Comparison of ENCODE assay signal across 25 cellular contexts in genomic region chr2:190867832-190868231, GRCh38. TPM values are rescaled to one million over a fixed set of nuclear protein-coding genes. Genes with fewer than 3 reads are reported as not detected.
DNase-seq lines count a peak whose midpoint lies in the region; ATAC-seq and TF ChIP-seq lines count a peak whose summit lies in the region.
"Had no signal": no experiment of that assay in that cellular context is flagged by ENCODE, and none has a peak within 500 bp of the region (broad histone marks: within the 10 kb centered on the region; RNA-seq: fewer than 3 reads in every experiment).

No MANE protein-coding gene starts in this region.

- intact Hi-C loops in ascending aorta (cut with DNase I) (no loop called here), thyroid gland (cut with DNase I) (no loop called here), posterior cingulate gyrus (cut with DNase I) (no loop called here)

- no peaks in the 10 kb centered on the region for H3K79me2 ChIP-seq in mesendoderm (ENCODE audit: control insufficient read depth, insufficient read depth, low read length)

- H3K79me1 ChIP-seq in mesendoderm (ENCODE audit: low read length), result no peaks in the 10 kb centered on the region

- H3K18ac ChIP-seq in mesendoderm (ENCODE audit: low read length), result no peak overlapping the region

- H3K4me1 ChIP-seq in HEK293 (ENCODE audit: control insufficient read depth, insufficient read depth, low read length) (peaks cover 4% of the 10 kb centered on the region; the same call in 1 of the 2 replicates), ascending aorta (peaks cover 0 to 57% of the 10 kb centered on the region in 2 donors), mesendoderm (ENCODE audit: control insufficient read depth, low read depth, low read length) (peaks cover 1% of the 10 kb centered on the region), thyroid gland (peaks cover 12 to 21% of the 10 kb centered on the region in 2 donors)

- H2BK15ac ChIP-seq in mesendoderm (replicated peaks; ENCODE audit: low read depth), result peak overlapping the region; percentile 25

- no peak overlapping the region for H4K8ac ChIP-seq in mesendoderm (ENCODE audit: low read depth, low read length)

- H3K27ac ChIP-seq in HEK293 (ENCODE audit: extremely low read depth, low read depth, low read length) (no peak overlapping the region), ascending aorta (peak overlapping the region; percentile 85), mesendoderm (ENCODE audit: low read depth, low read length) (no peak overlapping the region), thyroid gland (peak overlapping the region; percentile 30 to 82 (median 33))
- H3K27ac ChIP-seq: C4-2B had no signal

- no peak overlapping the region for H3K56ac ChIP-seq in mesendoderm (ENCODE audit: low read length)

- POLR2A ChIA-PET in HEK293 (lab: Yijun Ruan, JAX), result interaction anchor here (2.2 kb wide), 1 partner anchor 13 kb away, joined by 8 read pairs; the partner anchor contains the start of gene GLS

- H3K27me3 ChIP-seq in ascending aorta, result no peaks in the 10 kb centered on the region
- H3K27me3 ChIP-seq in mesendoderm (ENCODE audit: insufficient read depth, low read length, poor library complexity), result no peaks in the 10 kb centered on the region
- no peaks in the 10 kb centered on the region for H3K27me3 ChIP-seq in thyroid gland
- H3K27me3 ChIP-seq: SJSA1 had no signal

- H3K4me3 ChIP-seq in HEK293 (ENCODE audit: low read depth, low read length), result no peak overlapping the region
- peak overlapping the region in 1 of 2 donors; percentile 10 for H3K4me3 ChIP-seq in ascending aorta
- no peak overlapping the region for H3K4me3 ChIP-seq in mesendoderm (ENCODE audit: low read length)
- H3K4me3 ChIP-seq in thyroid gland (replicated peaks in 1 of 3), result no peak overlapping the region
- H3K4me3 ChIP-seq: GM12878, SJSA1 had no signal

- TF ChIP-seq POLR2A in thyroid gland (IDR thresholded peaks at IDR 0.05), result no peak

- H4K5ac ChIP-seq in mesendoderm (ENCODE audit: low read length), result no peak overlapping the region

- H3K4ac ChIP-seq in mesendoderm (ENCODE audit: low read depth, low read length), result no peak overlapping the region

- H3K4me2 ChIP-seq in mesendoderm (ENCODE audit: low read length), result no peak overlapping the region

- ATAC-seq in GM21723 (IDR thresholded peaks at IDR 0.05; ENCODE audit: unreplicated experiment), result no peak
- ATAC-seq: GM12878 had no signal

- no peak overlapping the region for H2AK5ac ChIP-seq in mesendoderm (ENCODE audit: low read length)

- no peak overlapping the region for H3K9ac ChIP-seq in mesendoderm (ENCODE audit: low read length)

- H3K36me3 ChIP-seq in HEK293 (ENCODE audit: control insufficient read depth in 2 of 2, insufficient read depth in 1 of 2, low read length in 2 of 2), result no peaks in the 10 kb centered on the region
- H3K36me3 ChIP-seq in ascending aorta, result no peaks in the 10 kb centered on the region
- H3K36me3 ChIP-seq in mesendoderm (ENCODE audit: control insufficient read depth, insufficient read depth, low read length), result no peaks in the 10 kb centered on the region
- no peaks in the 10 kb centered on the region for H3K36me3 ChIP-seq in thyroid gland
- H3K36me3 ChIP-seq: SJSA1 had no signal

- DNase-seq in ascending aorta (ENCODE audit: low spot score in 2 of 2), result no peak
- DNase-seq in mesendoderm, result no peak
- DNase-seq in thyroid gland, result no peak
- DNase-seq in posterior cingulate gyrus, result no peak
- no peak for DNase-seq in GM20000 (ENCODE audit: low spot score)
- DNase-seq: CD8-positive, alpha-beta memory T cell; DMS 273 treated with DMSO at 0.1 percent for 48 hours; DMS79; GDM1; H7; KG1; MM.1S; NCI-H1048; NCI-H1417; NCI-H1694 treated with DMSO at 0.1 percent for 48 hours; NCI-H2081; NCI-H510A; NCI-H69; Right ventricle myocardium superior; RPMI8226 had no signal

- no peak overlapping the region for H2BK120ac ChIP-seq in mesendoderm (ENCODE audit: low read depth, low read length)

- H3K23ac ChIP-seq in mesendoderm (ENCODE audit: low read length), result no peak overlapping the region

- CTCF ChIA-PET in HEK293 (lab: Yijun Ruan, JAX), result no interaction called here

- no CpG with 5 or more reads among the region's 4 CpGs for WGBS in mesendoderm (ENCODE audit: extremely low coverage, insufficient coverage, low lambda C conversion rate)
- 91 to 94% methylated on average over 4 of the region's 4 CpGs for WGBS in thyroid gland, 2 donors

- no peak overlapping the region for H2BK5ac ChIP-seq in mesendoderm (ENCODE audit: low read length)

- H3K9me3 ChIP-seq in HEK293 (ENCODE audit: control insufficient read depth, insufficient read depth, low read depth, low read length) (no peaks in the 10 kb centered on the region), ascending aorta (no peaks in the 10 kb centered on the region), thyroid gland (no peaks in the 10 kb centered on the region)
- H3K9me3 ChIP-seq: SJSA1 had no signal

- TF ChIP-seq CTCF in HEK293 (tag by site-specific recombination; IDR thresholded peaks at IDR 0.05) (no peak), ascending aorta (IDR thresholded peaks at IDR 0.05) (no peak), thyroid gland (IDR thresholded peaks at IDR 0.05) (no peak), GM20000 (IDR thresholded peaks at IDR 0.05; ENCODE audit: extremely low read depth, missing control alignments) (no peak)

TF ChIP-seq in HEK293, 187 proteins besides CTCF, POLR2A, EP300 and RAD21:
- TF ChIP-seq BCL6B (tag by site-specific recombination; IDR thresholded peaks at IDR 0.05) (no peak), SETDB1 (IDR thresholded peaks at IDR 0.05; ENCODE audit: insufficient read length, low read length) (peak; percentile 53)
TF ChIP-seq in HEK293: peak in this region for 1.

RNA-seq across cellular contexts. Expression of gene GLS, which starts 12.8 kb away (rescaled TPM):
- 132 TPM for total RNA-seq in ascending aorta
- 41.6 TPM for polyA plus RNA-seq in mesendoderm (2013, experiment 1 of 2)
- polyA plus RNA-seq in mesendoderm (2013, experiment 2 of 2), result 41.3 TPM
- total RNA-seq in thyroid gland, result 100 to 1,000 TPM; 175 to 274 (median 197) TPM

Comparison
In these comparisons a context has a peak if more than half of its experiments do, and no peak if none do; other contexts are left out.
1. H3K27ac ChIP-seq: peak in ascending aorta (2 of 2) and thyroid gland (3 of 3); none in HEK293 (single experiment) and mesendoderm (single experiment).